Comparison of ENCODE assay signal across 22 cellular contexts in genomic region chr10:111973306-111973705, GRCh38.
"Had no signal": no experiment of that assay in that cellular context is flagged by ENCODE, and none has a peak within 500 bp of the region (broad histone marks: within the 10 kb centered on the region; RNA-seq: fewer than 3 reads in every experiment).

No MANE protein-coding gene starts in this region.

- H3K36me3 ChIP-seq: neural progenitor cell, prostate gland, stomach, upper lobe of left lung had no signal

- H3K27me3 ChIP-seq: neural progenitor cell, stomach, testis, upper lobe of left lung had no signal

- DNase-seq: activated CD4-positive, alpha-beta T cell treated with anti-CD3 and anti-CD28 coated beads for 1 hour; activated CD8-positive, alpha-beta memory T cell treated with anti-CD3 and anti-CD28 coated beads for 24 hours; activated CD8-positive, alpha-beta memory T cell treated with anti-CD3 and anti-CD28 coated beads, Interleukin-2, amount 50 U/mL, for 48 hours; activated gamma-delta T cell treated with Interleukin-2 at 50 U/mL for 16 hours; activated naive CD8-positive, alpha-beta T cell treated with anti-CD3 and anti-CD28 coated beads for 36 hours; amygdala; caudate nucleus; left cardiac atrium; mesenchymal stem cell; mucosa of descending colon; naive thymus-derived CD4-positive, alpha-beta T cell; right cardiac atrium; small intestine; stimulated activated CD4-positive, alpha-beta T cell treated with anti-CD3 and anti-CD28 coated beads, Interleukin-4, amount 100 ng/mL, for 1 hour; stomach; SW 1271; T-helper 2 cell; testis; upper lobe of left lung had no signal

- H3K4me3 ChIP-seq: mucosa of descending colon, neural progenitor cell, prostate gland, stomach, testis, upper lobe of left lung had no signal

- H3K4me1 ChIP-seq: neural progenitor cell, prostate gland, stomach, testis, upper lobe of left lung had no signal

- FAIRE-seq: small intestine had no signal

- H3K9ac ChIP-seq: neural progenitor cell had no signal

- H3K27ac ChIP-seq: neural progenitor cell, prostate gland, stomach, testis, upper lobe of left lung, VCaP had no signal

- ATAC-seq: left cardiac atrium; mucosa of descending colon; naive thymus-derived CD4-positive, alpha-beta T cell; right cardiac atrium had no signal
